Comparison of ENCODE assay signal across 14 cellular contexts in genomic region chr19:43774940-43775258, GRCh38. TPM values are rescaled to one million over a fixed set of nuclear protein-coding genes. Genes with fewer than 3 reads are reported as not detected.
A peak's percentile ranks its signal among the peaks of the same experiment; 100 is the strongest.
DNase-seq lines count a peak whose midpoint lies in the region; ATAC-seq, FAIRE-seq and TF ChIP-seq lines count a peak whose summit lies in the region.
"Not testable (repeated sequence)": the region's sequence is repeated elsewhere in the genome, so short reads cannot be mapped to it uniquely, and the experiment has no call there.
"Had no signal": no experiment of that assay in that cellular context is flagged by ENCODE, and none has a peak within 500 bp of the region (broad histone marks: within the 10 kb centered on the region; RNA-seq: fewer than 3 reads in every experiment).

No MANE protein-coding gene starts in this region.

- 77% methylated on average over 11 of the region's 11 CpGs for WGBS in HepG2 (ENCODE audit: low lambda C conversion rate)

- POLR2A ChIA-PET in HepG2 (lab: Yijun Ruan, JAX): interaction anchor here (0.9 to 1.8 kb wide), 2 partner anchors 16 to 20 kb away, joined by 4 to 8 read pairs; partner anchors contain the start of gene SMG9

- H3K4me3 Mint-ChIP-seq in brain: peak overlapping the region; percentile 40 to 79 (median 72)

- not testable (repeated sequence) for TF ChIP-seq EP300 in HepG2 (IDR thresholded peaks at IDR 0.05; ENCODE audit: low read depth in 2 of 2, low read length in 2 of 2); HepG2 (CRISPR knock-in tag; IDR thresholded peaks at IDR 0.05; ENCODE audit: borderline replicate concordance)

- H3K4me2 ChIP-seq in HepG2 (ENCODE audit: low read depth, low read length) (peak overlapping the region; percentile 75), osteoblast (ENCODE audit: insufficient read depth, low read length) (peak overlapping the region; percentile 28)

- not testable (repeated sequence) for TF ChIP-seq CTCF in brain (conservative IDR thresholded peaks at IDR 0.05); fibroblast of villous mesenchyme (IDR thresholded peaks at IDR 0.05; ENCODE audit: insufficient read depth, low read depth, low read length); HepG2 (CRISPR knock-in tag; IDR thresholded peaks at IDR 0.05); osteoblast (IDR thresholded peaks at IDR 0.05; ENCODE audit: extremely low read depth, low read depth, low read length)

- not testable (repeated sequence) for H3K9ac ChIP-seq in HUES48 (ENCODE audit: low read depth, low read length); HepG2 (ENCODE audit: insufficient read depth, low read depth, low read length)

- TF ChIP-seq POLR2A in HepG2 (IDR thresholded peaks at IDR 0.05; ENCODE audit: insufficient read depth in 1 of 2, low read depth in 2 of 2, low read length in 2 of 2): not testable (repeated sequence)

- not testable (repeated sequence) for H3K36me3 ChIP-seq in HUES48 (ENCODE audit: control insufficient read depth, insufficient read depth, low read length); HepG2 (replicated peaks in 1 of 2; ENCODE audit: control insufficient read depth in 1 of 2, insufficient read depth in 2 of 2, low read length in 2 of 2); osteoblast (ENCODE audit: insufficient read depth, low read length)

- H3K27ac ChIP-seq in HUES48 (ENCODE audit: low read depth, low read length); HepG2 (ENCODE audit: extremely low read length, insufficient read depth, low read length); osteoblast (ENCODE audit: low read depth, low read length): not testable (repeated sequence)

- H3K79me2 ChIP-seq in HepG2 (ENCODE audit: insufficient read depth, low read length): not testable (repeated sequence)
- H3K79me2 ChIP-seq in osteoblast (ENCODE audit: insufficient read depth, low read length): peaks cover 28% of the 10 kb centered on the region

- H3K36me3 Mint-ChIP-seq in brain: not testable (repeated sequence)

- H3K9me3 ChIP-seq in HUES48 (ENCODE audit: control insufficient read depth, insufficient read depth, low read length); HepG2 (ENCODE audit: low read length); osteoblast (ENCODE audit: low read depth, low read length): not testable (repeated sequence)

- intact Hi-C loops in HepG2 (cut with micrococcal nuclease; ENCODE audit: unreplicated experiment): not testable (repeated sequence)

- not testable (repeated sequence) for TF ChIP-seq RAD21 in HepG2 (CRISPR knock-in tag; IDR thresholded peaks at IDR 0.05)

- not testable (repeated sequence) for ATAC-seq in HepG2

- H3K27me3 Mint-ChIP-seq in brain: peaks cover 72% of the 10 kb centered on the region

- FAIRE-seq in HepG2 (lab: Jason Lieb, UNC): not testable (repeated sequence)

- peak overlapping the region in 1 of 5 experiments; percentile 71 for H3K27ac Mint-ChIP-seq in brain

- in situ Hi-C loops in HepG2 (cut with HindIII; ENCODE audit: extremely low pct_ligation_motif_present, low pct_unique_long_range_greater_than_20kb): not testable (repeated sequence)

- not testable (repeated sequence) for H4K20me1 ChIP-seq in HepG2 (ENCODE audit: insufficient read depth, low read length); osteoblast (ENCODE audit: insufficient read depth, low read length)

- H3K27me3 ChIP-seq in HUES48 (ENCODE audit: control insufficient read depth, insufficient read depth, low read length) (peaks cover 36% of the 10 kb centered on the region), HepG2 (ENCODE audit: control insufficient read depth in 1 of 2, insufficient read depth in 2 of 2, low read length in 2 of 2) (peaks cover 1 to 17% of the 10 kb centered on the region in 2 experiments; a peak in 3 of 5 replicates)
- not testable (repeated sequence) for H3K27me3 ChIP-seq in osteoblast (ENCODE audit: insufficient read depth, low read length)

- H3K4me1 ChIP-seq in HUES48 (ENCODE audit: control insufficient read depth, insufficient read depth, low read length): peaks cover 30% of the 10 kb centered on the region
- peaks cover 27% of the 10 kb centered on the region for H3K4me1 ChIP-seq in HepG2 (ENCODE audit: insufficient read depth, low read length)
- H3K4me1 ChIP-seq in osteoblast (ENCODE audit: insufficient read depth, low read length): peaks cover 21% of the 10 kb centered on the region

- H3K4me3 ChIP-seq in HUES48 (ENCODE audit: low read depth, low read length) (peak overlapping the region; percentile 71; the same call in 1 of the 2 replicates), fibroblast of villous mesenchyme (ENCODE audit: low read depth, low read length) (peak overlapping the region; percentile 26), HepG2 (replicated peaks in 1 of 3; ENCODE audit: insufficient read depth in 1 of 3, low read depth in 2 of 3, low read length in 3 of 3) (peak overlapping the region in 2 of 3 experiments; percentile 56 to 68; a peak in 4 of 6 replicates)
- not testable (repeated sequence) for H3K4me3 ChIP-seq in osteoblast (ENCODE audit: insufficient read depth, low read length)

- peaks cover 35% of the 10 kb centered on the region for H3K4me1 Mint-ChIP-seq in brain

- CTCF ChIA-PET in HepG2 (lab: Yijun Ruan, JAX; ENCODE audit: low intra/inter-chr PET ratio, low total read pairs): interaction anchor here (1.2 to 1.6 kb wide), 4 partner anchors 9 to 30 kb away, joined by 3 to 4 read pairs (median 4); no protein-coding TSS in a partner anchor

- H2AFZ ChIP-seq in HepG2 (ENCODE audit: low read length): not testable (repeated sequence)
- peak overlapping the region; percentile 20 for H2AFZ ChIP-seq in osteoblast (ENCODE audit: low read length)

- BruUV-seq in HepG2 (replicated peaks; lab: Mats Ljungman, UMichigan): not testable (repeated sequence)

- not testable (repeated sequence) for DNase-seq in fibroblast of villous mesenchyme (ENCODE audit: low read depth); HepG2 (ENCODE audit: low spot score); osteoblast (ENCODE audit: insufficient read length, low spot score, missing footprints)

- H3K9me3 Mint-ChIP-seq in brain: not testable (repeated sequence)

RNA-seq across cellular contexts. Expression of gene KCNN4, which starts 5.9 kb away (rescaled TPM):
- 5.0 TPM for polyA plus RNA-seq in brain (ENCODE audit: insufficient read depth, low read depth, low replicate concordance)
- 0.43 TPM in 1 of 2 replicates, not detected in the other for total RNA-seq in fibroblast of villous mesenchyme
- 0.13 TPM in 1 of 2 replicates, not detected in the other for total RNA-seq in HepG2 (2016; rRNA removed; fragmentation: Illumina TruSeq; extraction: Trizol)
- not detected in 2 replicates for total RNA-seq in HepG2 (2016; cell fraction: cytosol; rRNA removed; fragmentation: Illumina TruSeq; extraction: Trizol; ENCODE audit: low read depth)
- 0.15 TPM in 1 of 2 replicates, not detected in the other for total RNA-seq in HepG2 (2016; cell fraction: insoluble cytoplasmic fraction; rRNA removed; fragmentation: Illumina TruSeq; extraction: Trizol)
- not detected in 2 replicates for total RNA-seq in HepG2 (2016; cell fraction: membrane; rRNA removed; fragmentation: Illumina TruSeq; extraction: Trizol)
- total RNA-seq in HepG2 (2016; cell fraction: nucleus; rRNA removed; fragmentation: Illumina TruSeq; extraction: Trizol): 0.50 TPM in 1 of 2 replicates, not detected in the other
- 0.25 and 0.60 TPM in 2 replicates for polyA plus RNA-seq in HepG2 (2011; rRNA removed)
- polyA plus RNA-seq in HepG2 (2011; cell fraction: cytosol; rRNA removed): 0.18 and 0.19 TPM in 2 replicates
- polyA plus RNA-seq in HepG2 (2011; cell fraction: nucleus; rRNA removed): 0.92 and 1.2 TPM in 2 replicates
- 0.19 TPM in 1 of 2 replicates, not detected in the other for polyA plus RNA-seq in HepG2 (2012)
- polyA plus RNA-seq in HepG2 (2016; cell fraction: cytosol; fragmentation: Illumina TruSeq; extraction: Trizol; ENCODE audit: low read depth): 0.06 TPM in 1 of 2 replicates, not detected in the other
- polyA plus RNA-seq in HepG2 (2016; cell fraction: insoluble cytoplasmic fraction; fragmentation: Illumina TruSeq; extraction: Trizol; ENCODE audit: low read depth): not detected in 2 replicates
- not detected in 2 replicates for polyA plus RNA-seq in HepG2 (2016; cell fraction: membrane; fragmentation: Illumina TruSeq; extraction: Trizol; ENCODE audit: low read depth)
- polyA plus RNA-seq in HepG2 (2016; cell fraction: nucleus; fragmentation: Illumina TruSeq; extraction: Trizol; ENCODE audit: insufficient read depth, low read depth): 0.37 and 0.55 TPM in 2 replicates
- polyA minus RNA-seq in HepG2 (2011; rRNA and poly(A)+ RNA removed; ENCODE audit: low replicate concordance): 0.16 and 81.5 TPM in 2 replicates
- 0.89 and 0.97 TPM in 2 replicates for polyA minus RNA-seq in HepG2 (2011; cell fraction: cytosol; rRNA and poly(A)+ RNA removed)
- polyA minus RNA-seq in HepG2 (2011; cell fraction: nucleus; rRNA and poly(A)+ RNA removed): 0.64 TPM in 1 of 2 replicates, not detected in the other
- 6.5 and 7.2 TPM in 2 replicates for total RNA-seq in osteoblast
- total RNA-seq: HT-29 had no signal

RNA-seq across cellular contexts. Expression of gene SMG9, which starts 20.1 kb away (rescaled TPM):
- polyA plus RNA-seq in brain (ENCODE audit: insufficient read depth, low read depth, low replicate concordance) (66.0 TPM), HepG2 (2011; rRNA removed) (16.1 and 16.7 TPM in 2 replicates)
- total RNA-seq in fibroblast of villous mesenchyme (13.0 and 14.5 TPM in 2 replicates), HepG2 (2016; rRNA removed; fragmentation: Illumina TruSeq; extraction: Trizol) (9.6 and 18.7 TPM in 2 replicates), osteoblast (14.5 and 17.4 TPM in 2 replicates)
- 4.7 and 6.3 TPM in 2 replicates for total RNA-seq in HepG2 (2016; cell fraction: cytosol; rRNA removed; fragmentation: Illumina TruSeq; extraction: Trizol; ENCODE audit: low read depth)
- total RNA-seq in HepG2 (2016; cell fraction: insoluble cytoplasmic fraction; rRNA removed; fragmentation: Illumina TruSeq; extraction: Trizol): 10.9 and 18.3 TPM in 2 replicates
- 5.4 and 5.5 TPM in 2 replicates for total RNA-seq in HepG2 (2016; cell fraction: membrane; rRNA removed; fragmentation: Illumina TruSeq; extraction: Trizol)
- total RNA-seq in HepG2 (2016; cell fraction: nucleus; rRNA removed; fragmentation: Illumina TruSeq; extraction: Trizol): 20.5 and 25.3 TPM in 2 replicates
- 4.3 and 6.9 TPM in 2 replicates for polyA plus RNA-seq in HepG2 (2011; cell fraction: cytosol; rRNA removed)
- 36.9 and 41.9 TPM in 2 replicates for polyA plus RNA-seq in HepG2 (2011; cell fraction: nucleus; rRNA removed)
- 12.3 and 15.7 TPM in 2 replicates for polyA plus RNA-seq in HepG2 (2012)
- 2.4 and 2.9 TPM in 2 replicates for polyA plus RNA-seq in HepG2 (2016; cell fraction: cytosol; fragmentation: Illumina TruSeq; extraction: Trizol; ENCODE audit: low read depth)
- 16.1 and 23.3 TPM in 2 replicates for polyA plus RNA-seq in HepG2 (2016; cell fraction: insoluble cytoplasmic fraction; fragmentation: Illumina TruSeq; extraction: Trizol; ENCODE audit: low read depth)
- polyA plus RNA-seq in HepG2 (2016; cell fraction: membrane; fragmentation: Illumina TruSeq; extraction: Trizol; ENCODE audit: low read depth): 3.6 and 4.5 TPM in 2 replicates
- 70.5 and 75.9 TPM in 2 replicates for polyA plus RNA-seq in HepG2 (2016; cell fraction: nucleus; fragmentation: Illumina TruSeq; extraction: Trizol; ENCODE audit: insufficient read depth, low read depth)
- 12.4 and 18.2 TPM in 2 replicates for polyA minus RNA-seq in HepG2 (2011; rRNA and poly(A)+ RNA removed; ENCODE audit: low replicate concordance)
- 2.9 and 3.6 TPM in 2 replicates for polyA minus RNA-seq in HepG2 (2011; cell fraction: cytosol; rRNA and poly(A)+ RNA removed)
- 16.5 and 18.7 TPM in 2 replicates for polyA minus RNA-seq in HepG2 (2011; cell fraction: nucleus; rRNA and poly(A)+ RNA removed)

RNA-seq across cellular contexts. Expression of gene LYPD5, which starts 27.3 kb away (rescaled TPM):
- polyA plus RNA-seq in brain (ENCODE audit: insufficient read depth, low read depth, low replicate concordance) (8.1 TPM), HepG2 (2011; rRNA removed) (not detected in 2 replicates)
- total RNA-seq in fibroblast of villous mesenchyme (under 0.01 and 0.43 TPM in 2 replicates), HepG2 (2016; rRNA removed; fragmentation: Illumina TruSeq; extraction: Trizol) (not detected in 2 replicates), osteoblast (0.29 and 0.72 TPM in 2 replicates)
- total RNA-seq in HepG2 (2016; cell fraction: cytosol; rRNA removed; fragmentation: Illumina TruSeq; extraction: Trizol; ENCODE audit: low read depth): not detected in 2 replicates
- not detected in 2 replicates for total RNA-seq in HepG2 (2016; cell fraction: insoluble cytoplasmic fraction; rRNA removed; fragmentation: Illumina TruSeq; extraction: Trizol)
- total RNA-seq in HepG2 (2016; cell fraction: membrane; rRNA removed; fragmentation: Illumina TruSeq; extraction: Trizol): not detected in 2 replicates
- not detected in 2 replicates for total RNA-seq in HepG2 (2016; cell fraction: nucleus; rRNA removed; fragmentation: Illumina TruSeq; extraction: Trizol)
- polyA plus RNA-seq in HepG2 (2011; cell fraction: cytosol; rRNA removed): not detected in 2 replicates
- not detected in 2 replicates for polyA plus RNA-seq in HepG2 (2011; cell fraction: nucleus; rRNA removed)
- not detected in 2 replicates for polyA plus RNA-seq in HepG2 (2012)
- polyA plus RNA-seq in HepG2 (2016; cell fraction: cytosol; fragmentation: Illumina TruSeq; extraction: Trizol; ENCODE audit: low read depth): not detected in 2 replicates
- not detected in 2 replicates for polyA plus RNA-seq in HepG2 (2016; cell fraction: insoluble cytoplasmic fraction; fragmentation: Illumina TruSeq; extraction: Trizol; ENCODE audit: low read depth)
- polyA plus RNA-seq in HepG2 (2016; cell fraction: membrane; fragmentation: Illumina TruSeq; extraction: Trizol; ENCODE audit: low read depth): not detected in 2 replicates
- not detected in 2 replicates for polyA plus RNA-seq in HepG2 (2016; cell fraction: nucleus; fragmentation: Illumina TruSeq; extraction: Trizol; ENCODE audit: insufficient read depth, low read depth)
- 0.08 and 1.3 TPM in 2 replicates for polyA minus RNA-seq in HepG2 (2011; rRNA and poly(A)+ RNA removed; ENCODE audit: low replicate concordance)
- polyA minus RNA-seq in HepG2 (2011; cell fraction: cytosol; rRNA and poly(A)+ RNA removed): not detected in 2 replicates
- polyA minus RNA-seq in HepG2 (2011; cell fraction: nucleus; rRNA and poly(A)+ RNA removed): not detected in 2 replicates
- total RNA-seq: CD8-positive, alpha-beta T cell had no signal

RNA-seq across cellular contexts. Expression of gene ZNF283, which starts 52.2 kb away (rescaled TPM):
- polyA plus RNA-seq in brain (ENCODE audit: insufficient read depth, low read depth, low replicate concordance): 0.70 TPM
- 10.6 and 29.8 TPM in 2 replicates for total RNA-seq in fibroblast of villous mesenchyme
- 11.1 and 13.2 TPM in 2 replicates for total RNA-seq in HepG2 (2016; rRNA removed; fragmentation: Illumina TruSeq; extraction: Trizol)
- 1.6 and 1.9 TPM in 2 replicates for total RNA-seq in HepG2 (2016; cell fraction: cytosol; rRNA removed; fragmentation: Illumina TruSeq; extraction: Trizol; ENCODE audit: low read depth)
- total RNA-seq in HepG2 (2016; cell fraction: insoluble cytoplasmic fraction; rRNA removed; fragmentation: Illumina TruSeq; extraction: Trizol): 11.4 and 13.3 TPM in 2 replicates
- 4.8 and 5.0 TPM in 2 replicates for total RNA-seq in HepG2 (2016; cell fraction: membrane; rRNA removed; fragmentation: Illumina TruSeq; extraction: Trizol)
- total RNA-seq in HepG2 (2016; cell fraction: nucleus; rRNA removed; fragmentation: Illumina TruSeq; extraction: Trizol): 15.9 and 20.2 TPM in 2 replicates
- 1.7 and 2.0 TPM in 2 replicates for polyA plus RNA-seq in HepG2 (2011; rRNA removed)
- polyA plus RNA-seq in HepG2 (2011; cell fraction: cytosol; rRNA removed): 0.50 and 1.1 TPM in 2 replicates
- polyA plus RNA-seq in HepG2 (2011; cell fraction: nucleus; rRNA removed): 3.7 and 3.9 TPM in 2 replicates
- 2.0 and 3.4 TPM in 2 replicates for polyA plus RNA-seq in HepG2 (2012)
- polyA plus RNA-seq in HepG2 (2016; cell fraction: cytosol; fragmentation: Illumina TruSeq; extraction: Trizol; ENCODE audit: low read depth): 0.23 and 0.31 TPM in 2 replicates
- 4.8 and 6.6 TPM in 2 replicates for polyA plus RNA-seq in HepG2 (2016; cell fraction: insoluble cytoplasmic fraction; fragmentation: Illumina TruSeq; extraction: Trizol; ENCODE audit: low read depth)
- 0.88 and 0.95 TPM in 2 replicates for polyA plus RNA-seq in HepG2 (2016; cell fraction: membrane; fragmentation: Illumina TruSeq; extraction: Trizol; ENCODE audit: low read depth)
- 9.2 and 9.7 TPM in 2 replicates for polyA plus RNA-seq in HepG2 (2016; cell fraction: nucleus; fragmentation: Illumina TruSeq; extraction: Trizol; ENCODE audit: insufficient read depth, low read depth)
- polyA minus RNA-seq in HepG2 (2011; rRNA and poly(A)+ RNA removed; ENCODE audit: low replicate concordance): 3.7 and 5.8 TPM in 2 replicates
- 2.0 and 2.1 TPM in 2 replicates for polyA minus RNA-seq in HepG2 (2011; cell fraction: cytosol; rRNA and poly(A)+ RNA removed)
- 25.6 and 34.8 TPM in 2 replicates for polyA minus RNA-seq in HepG2 (2011; cell fraction: nucleus; rRNA and poly(A)+ RNA removed)
- 13.4 and 15.6 TPM in 2 replicates for total RNA-seq in osteoblast

RNA-seq across cellular contexts. Expression of gene IRGC, which starts 59.0 kb away (rescaled TPM):
- not detected for polyA plus RNA-seq in brain (ENCODE audit: insufficient read depth, low read depth, low replicate concordance)
- not detected in 2 replicates for total RNA-seq in fibroblast of villous mesenchyme
- not detected in 2 replicates for total RNA-seq in HepG2 (2016; rRNA removed; fragmentation: Illumina TruSeq; extraction: Trizol)
- not detected in 2 replicates for total RNA-seq in HepG2 (2016; cell fraction: cytosol; rRNA removed; fragmentation: Illumina TruSeq; extraction: Trizol; ENCODE audit: low read depth)
- total RNA-seq in HepG2 (2016; cell fraction: insoluble cytoplasmic fraction; rRNA removed; fragmentation: Illumina TruSeq; extraction: Trizol): not detected in 2 replicates
- not detected in 2 replicates for total RNA-seq in HepG2 (2016; cell fraction: membrane; rRNA removed; fragmentation: Illumina TruSeq; extraction: Trizol)
- not detected in 2 replicates for total RNA-seq in HepG2 (2016; cell fraction: nucleus; rRNA removed; fragmentation: Illumina TruSeq; extraction: Trizol)
- polyA plus RNA-seq in HepG2 (2011; rRNA removed): not detected in 2 replicates
- not detected in 2 replicates for polyA plus RNA-seq in HepG2 (2011; cell fraction: cytosol; rRNA removed)
- polyA plus RNA-seq in HepG2 (2011; cell fraction: nucleus; rRNA removed): not detected in 2 replicates
- not detected in 2 replicates for polyA plus RNA-seq in HepG2 (2012)
- polyA plus RNA-seq in HepG2 (2016; cell fraction: cytosol; fragmentation: Illumina TruSeq; extraction: Trizol; ENCODE audit: low read depth): not detected in 2 replicates
- not detected in 2 replicates for polyA plus RNA-seq in HepG2 (2016; cell fraction: insoluble cytoplasmic fraction; fragmentation: Illumina TruSeq; extraction: Trizol; ENCODE audit: low read depth)
- not detected in 2 replicates for polyA plus RNA-seq in HepG2 (2016; cell fraction: membrane; fragmentation: Illumina TruSeq; extraction: Trizol; ENCODE audit: low read depth)
- polyA plus RNA-seq in HepG2 (2016; cell fraction: nucleus; fragmentation: Illumina TruSeq; extraction: Trizol; ENCODE audit: insufficient read depth, low read depth): not detected in 2 replicates
- polyA minus RNA-seq in HepG2 (2011; rRNA and poly(A)+ RNA removed; ENCODE audit: low replicate concordance): not detected in 2 replicates
- polyA minus RNA-seq in HepG2 (2011; cell fraction: cytosol; rRNA and poly(A)+ RNA removed): not detected in 2 replicates
- not detected in 2 replicates for polyA minus RNA-seq in HepG2 (2011; cell fraction: nucleus; rRNA and poly(A)+ RNA removed)
- not detected in 2 replicates for total RNA-seq in osteoblast
- total RNA-seq: activated B cell treated with CpG ODN at 0.5 μM for 24 hours; activated CD4-positive, alpha-beta memory T cell treated with anti-CD3 and anti-CD28 coated beads for 36 hours; cardiac septum; CD8-positive, alpha-beta T cell; glomerular endothelial cell; lower leg skin; sigmoid colon had no signal
- polyA plus RNA-seq: esophagus, sigmoid colon had no signal
